In genomic region chr12:21773263-21773741, GRCh38 we compare ENCODE assay signal across 9 cellular contexts. TPM values are rescaled to one million over a fixed set of nuclear protein-coding genes. Genes with fewer than 3 reads are reported as not detected.
DNase-seq lines count a peak whose midpoint lies in the region; ATAC-seq, FAIRE-seq and TF ChIP-seq lines count a peak whose summit lies in the region.
"Had no signal": no experiment of that assay in that cellular context is flagged by ENCODE, and none has a peak within 500 bp of the region (broad histone marks: within the 10 kb centered on the region; RNA-seq: fewer than 3 reads in every experiment).

No MANE protein-coding gene starts in this region.

- ATAC-seq in CD4-positive, alpha-beta T cell (ENCODE audit: poor library complexity): no peak
- no peak for ATAC-seq in HG03108 (IDR thresholded peaks at IDR 0.05; ENCODE audit: unreplicated experiment)

- H3K9me3 ChIP-seq in CD4-positive, alpha-beta T cell (ENCODE audit: control insufficient read depth, low read length): no peaks in the 10 kb centered on the region
- no peaks in the 10 kb centered on the region for H3K9me3 ChIP-seq in MG63
- no peaks in the 10 kb centered on the region for H3K9me3 ChIP-seq in esophagus (ENCODE audit: control insufficient read depth in 2 of 2, insufficient read depth in 1 of 2, low read depth in 1 of 2, low read length in 1 of 2)
- H3K9me3 ChIP-seq: HAP-1 had no signal

- POLR2A ChIA-PET in CD4-positive, alpha-beta T cell (lab: Charles Lee): no interaction called here

- H3K27me3 ChIP-seq in CD4-positive, alpha-beta T cell (ENCODE audit: control insufficient read depth, insufficient read depth, low read length): peaks cover 36% of the 10 kb centered on the region
- H3K27me3 ChIP-seq in MG63: peaks cover 2% of the 10 kb centered on the region; the same call in 1 of the 2 replicates
- peaks cover 0 to 6% of the 10 kb centered on the region in 2 donors for H3K27me3 ChIP-seq in esophagus (ENCODE audit: control insufficient read depth in 1 of 2, insufficient read depth in 2 of 2, low read length in 2 of 2)

- 37 to 48% methylated on average over 23 of the region's 23 CpGs for WGBS in esophagus, 2 donors

- no peak for FAIRE-seq in GM12892 (lab: Jason Lieb, UNC)

- TF ChIP-seq CTCF in CD4-positive, alpha-beta T cell (IDR thresholded peaks at IDR 0.05): no peak
- peak; percentile 43 for TF ChIP-seq CTCF in nephron progenitor cell (IDR thresholded peaks at IDR 0.05)

- peaks cover 3 to 7% of the 10 kb centered on the region in 2 donors for H3K4me1 ChIP-seq in esophagus (ENCODE audit: control insufficient read depth in 2 of 2, insufficient read depth in 2 of 2, low read length in 1 of 2)
- H3K4me1 ChIP-seq: HAP-1 had no signal

- intact Hi-C loops in CD4-positive, alpha-beta T cell (cut with DNase I, micrococcal nuclease): no loop called here

- CTCF ChIA-PET in CD4-positive, alpha-beta T cell (lab: Charles Lee): no interaction called here

- no peaks in the 10 kb centered on the region for H3K36me3 Mint-ChIP-seq in CD4-positive, alpha-beta T cell (ENCODE audit: low read depth)
- peaks cover 25% of the 10 kb centered on the region for H3K36me3 Mint-ChIP-seq in nephron progenitor cell (ENCODE audit: low read depth)

- no peak overlapping the region for H3K27ac ChIP-seq in CD4-positive, alpha-beta T cell (ENCODE audit: low read depth, low read length)
- H3K27ac ChIP-seq in esophagus (ENCODE audit: low read depth in 2 of 2, low read length in 1 of 2): peak overlapping the region; percentile 6 to 20

- no peak overlapping the region for H3K27ac Mint-ChIP-seq in CD4-positive, alpha-beta T cell
- no peak overlapping the region for H3K27ac Mint-ChIP-seq in nephron progenitor cell

- no peak overlapping the region for H3K4me3 ChIP-seq in MG63
- H3K4me3 ChIP-seq in esophagus (ENCODE audit: low read depth in 1 of 2, low read length in 2 of 2): peak overlapping the region in 1 of 2 donors; percentile 15
- H3K4me3 ChIP-seq: HAP-1 had no signal

- DNase-seq in CD4-positive, alpha-beta T cell: no peak
- peak; percentile 7 for DNase-seq in MG63
- DNase-seq in nephron progenitor cell: peak; percentile 65
- DNase-seq in hippocampal formation (lab: John Stamatoyannopoulos, UW): no peak
- DNase-seq in NCI-H2029 (lab: John Stamatoyannopoulos, UW): no peak
- DNase-seq in GM12892 (ENCODE audit: insufficient read length): no peak

- no peaks in the 10 kb centered on the region for H3K9me3 Mint-ChIP-seq in CD4-positive, alpha-beta T cell
- peaks cover 2% of the 10 kb centered on the region for H3K9me3 Mint-ChIP-seq in nephron progenitor cell

- no peak for TF ChIP-seq POLR2A in GM12892 (IDR thresholded peaks at IDR 0.05; ENCODE audit: low read depth, low read length)

- H3K27me3 Mint-ChIP-seq in CD4-positive, alpha-beta T cell: peaks cover 62% of the 10 kb centered on the region
- peaks cover 8% of the 10 kb centered on the region for H3K27me3 Mint-ChIP-seq in nephron progenitor cell (ENCODE audit: low read depth, poor library complexity)

- peak overlapping the region; percentile 47 for H3K4me3 Mint-ChIP-seq in CD4-positive, alpha-beta T cell
- peak overlapping the region; percentile 83 for H3K4me3 Mint-ChIP-seq in nephron progenitor cell

- H3K4me1 Mint-ChIP-seq in CD4-positive, alpha-beta T cell (ENCODE audit: low read depth): peaks cover 10% of the 10 kb centered on the region
- peaks cover 33% of the 10 kb centered on the region for H3K4me1 Mint-ChIP-seq in nephron progenitor cell

- H3K36me3 ChIP-seq in MG63: no peaks in the 10 kb centered on the region
- H3K36me3 ChIP-seq in esophagus (ENCODE audit: control insufficient read depth in 2 of 2, insufficient read depth in 2 of 2, low read length in 1 of 2): no peaks in the 10 kb centered on the region
- H3K36me3 ChIP-seq: HAP-1 had no signal

RNA-seq across cellular contexts. Expression of gene KCNJ8, which starts 1.2 kb away (rescaled TPM):
- total RNA-seq in CD4-positive, alpha-beta T cell: not detected
- total RNA-seq in MG63 (2014; rRNA removed; shearing (Covaris generic); ENCODE audit: low replicate concordance): not detected in 2 replicates
- 1 to 10 TPM in 1 of 2 donors, under 1 TPM in 1; 0.49 to 2.8 TPM for polyA plus RNA-seq in esophagus
- polyA plus RNA-seq in GM12892 (2012; ENCODE audit: missing spikeins): not detected

Comparison
In these comparisons a context has a peak if more than half of its experiments do, and no peak if none do; other contexts are left out.
1. DNase-seq: peak in MG63 (single experiment) and nephron progenitor cell (single experiment); none in CD4-positive, alpha-beta T cell (0 of 10), hippocampal formation (0 of 2), NCI-H2029 (single experiment) and GM12892 (single experiment).